1 cellular context compared by ENCODE assay signal in the genomic region with DNA sequence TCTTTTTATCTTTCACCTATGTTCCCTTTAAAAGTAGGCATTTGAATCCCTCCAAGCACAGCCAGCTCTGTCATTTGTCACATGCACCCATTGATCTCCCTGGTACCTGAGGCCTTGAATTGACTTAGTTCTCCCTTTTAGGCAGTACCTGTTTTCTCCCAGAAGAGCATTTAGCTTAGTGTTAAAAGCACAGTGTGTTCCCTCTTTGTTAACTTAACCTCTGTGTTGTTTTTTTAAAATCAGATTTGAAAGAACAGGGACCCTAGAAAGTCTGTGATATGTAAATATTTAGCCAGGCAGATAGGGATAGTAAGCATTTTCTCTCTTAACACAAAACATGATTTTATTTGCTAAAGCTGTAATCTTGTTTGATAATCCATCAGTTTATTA.
TF ChIP-seq lines count a peak whose summit lies in the region.

No MANE protein-coding gene starts in this region.

TF ChIP-seq in HepG2, 621 proteins besides CTCF, POLR2A, EP300 and RAD21 (continued from another document and continues in another):
- TF ChIP-seq, protein P1, sequence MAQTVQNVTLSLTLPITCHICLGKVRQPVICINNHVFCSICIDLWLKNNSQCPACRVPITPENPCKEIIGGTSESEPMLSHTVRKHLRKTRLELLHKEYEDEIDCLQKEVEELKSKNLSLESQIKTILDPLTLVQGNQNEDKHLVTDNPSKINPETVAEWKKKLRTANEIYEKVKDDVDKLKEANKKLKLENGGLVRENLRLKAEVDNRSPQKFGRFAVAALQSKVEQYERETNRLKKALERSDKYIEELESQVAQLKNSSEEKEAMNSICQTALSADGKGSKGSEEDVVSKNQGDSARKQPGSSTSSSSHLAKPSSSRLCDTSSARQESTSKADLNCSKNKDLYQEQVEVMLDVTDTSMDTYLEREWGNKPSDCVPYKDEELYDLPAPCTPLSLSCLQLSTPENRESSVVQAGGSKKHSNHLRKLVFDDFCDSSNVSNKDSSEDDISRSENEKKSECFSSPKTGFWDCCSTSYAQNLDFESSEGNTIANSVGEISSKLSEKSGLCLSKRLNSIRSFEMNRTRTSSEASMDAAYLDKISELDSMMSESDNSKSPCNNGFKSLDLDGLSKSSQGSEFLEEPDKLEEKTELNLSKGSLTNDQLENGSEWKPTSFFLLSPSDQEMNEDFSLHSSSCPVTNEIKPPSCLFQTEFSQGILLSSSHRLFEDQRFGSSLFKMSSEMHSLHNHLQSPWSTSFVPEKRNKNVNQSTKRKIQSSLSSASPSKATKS (CRISPR knock-in tag; IDR thresholded peaks at IDR 0.05): no peak
- no peak for TF ChIP-seq ZNF253 (CRISPR knock-in tag; IDR thresholded peaks at IDR 0.05; ENCODE audit: borderline replicate concordance)
- TF ChIP-seq HNF4A (CRISPR knock-in tag; IDR thresholded peaks at IDR 0.05): peak; percentile 30; the same call in 1 of the 2 replicates
- peak; percentile 58; the same call in 1 of the 2 replicates for TF ChIP-seq PHF21A (CRISPR knock-in tag; IDR thresholded peaks at IDR 0.05)
- TF ChIP-seq CREB1 (IDR thresholded peaks at IDR 0.05): no peak
- TF ChIP-seq CREB1 (CRISPR knock-in tag; IDR thresholded peaks at IDR 0.05): peak; percentile 42; the same call in 1 of the 2 replicates
- no peak for TF ChIP-seq ZBTB21 (CRISPR knock-in tag; IDR thresholded peaks at IDR 0.05)
- TF ChIP-seq FOXP1 (IDR thresholded peaks at IDR 0.05): no peak
- TF ChIP-seq FOXP1 (CRISPR knock-in tag; IDR thresholded peaks at IDR 0.05): peak; percentile 51
- no peak for TF ChIP-seq NCOA1 (CRISPR knock-in tag; IDR thresholded peaks at IDR 0.05)
- no peak for TF ChIP-seq ZNF879 (CRISPR knock-in tag; IDR thresholded peaks at IDR 0.05)
- 0 out of 2 replicates have a peak, but pooled peaks have one; percentile 34 for TF ChIP-seq DPF2 (CRISPR knock-in tag; IDR thresholded peaks at IDR 0.05; ENCODE audit: borderline replicate concordance, low read depth)
- no peak for TF ChIP-seq HOXA5 (CRISPR knock-in tag; IDR thresholded peaks at IDR 0.05)
- TF ChIP-seq, protein P2, sequence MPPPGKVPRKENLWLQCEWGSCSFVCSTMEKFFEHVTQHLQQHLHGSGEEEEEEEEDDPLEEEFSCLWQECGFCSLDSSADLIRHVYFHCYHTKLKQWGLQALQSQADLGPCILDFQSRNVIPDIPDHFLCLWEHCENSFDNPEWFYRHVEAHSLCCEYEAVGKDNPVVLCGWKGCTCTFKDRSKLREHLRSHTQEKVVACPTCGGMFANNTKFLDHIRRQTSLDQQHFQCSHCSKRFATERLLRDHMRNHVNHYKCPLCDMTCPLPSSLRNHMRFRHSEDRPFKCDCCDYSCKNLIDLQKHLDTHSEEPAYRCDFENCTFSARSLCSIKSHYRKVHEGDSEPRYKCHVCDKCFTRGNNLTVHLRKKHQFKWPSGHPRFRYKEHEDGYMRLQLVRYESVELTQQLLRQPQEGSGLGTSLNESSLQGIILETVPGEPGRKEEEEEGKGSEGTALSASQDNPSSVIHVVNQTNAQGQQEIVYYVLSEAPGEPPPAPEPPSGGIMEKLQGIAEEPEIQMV (CRISPR knock-in tag; IDR thresholded peaks at IDR 0.05; ENCODE audit: low read depth): no peak
- TF ChIP-seq SNAPC2 (CRISPR knock-in tag; IDR thresholded peaks at IDR 0.05): 0 out of 2 replicates have a peak, but pooled peaks have one; percentile 22
- TF ChIP-seq SOX13 (IDR thresholded peaks at IDR 0.05): 0 out of 2 replicates have a peak, but pooled peaks have one; percentile 22
- peak in 1 of 2 experiments; percentile 80; a peak in 2 of 4 replicates for TF ChIP-seq SOX13 (CRISPR knock-in tag; conservative IDR thresholded peaks at IDR 0.05 in 1 of 2, IDR thresholded peaks at IDR 0.05 in 1 of 2)
- TF ChIP-seq BCL6 (CRISPR knock-in tag; IDR thresholded peaks at IDR 0.05): peak; percentile 95
- TF ChIP-seq NCOA2 (CRISPR knock-in tag; IDR thresholded peaks at IDR 0.05): peak; percentile 66; the same call in 1 of the 2 replicates
- TF ChIP-seq, protein P3, sequence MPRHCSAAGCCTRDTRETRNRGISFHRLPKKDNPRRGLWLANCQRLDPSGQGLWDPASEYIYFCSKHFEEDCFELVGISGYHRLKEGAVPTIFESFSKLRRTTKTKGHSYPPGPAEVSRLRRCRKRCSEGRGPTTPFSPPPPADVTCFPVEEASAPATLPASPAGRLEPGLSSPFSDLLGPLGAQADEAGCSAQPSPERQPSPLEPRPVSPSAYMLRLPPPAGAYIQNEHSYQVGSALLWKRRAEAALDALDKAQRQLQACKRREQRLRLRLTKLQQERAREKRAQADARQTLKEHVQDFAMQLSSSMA (CRISPR knock-in tag; IDR thresholded peaks at IDR 0.05): no peak
- TF ChIP-seq ZNF264 (CRISPR knock-in tag; IDR thresholded peaks at IDR 0.05): no peak
- TF ChIP-seq, protein P4, sequence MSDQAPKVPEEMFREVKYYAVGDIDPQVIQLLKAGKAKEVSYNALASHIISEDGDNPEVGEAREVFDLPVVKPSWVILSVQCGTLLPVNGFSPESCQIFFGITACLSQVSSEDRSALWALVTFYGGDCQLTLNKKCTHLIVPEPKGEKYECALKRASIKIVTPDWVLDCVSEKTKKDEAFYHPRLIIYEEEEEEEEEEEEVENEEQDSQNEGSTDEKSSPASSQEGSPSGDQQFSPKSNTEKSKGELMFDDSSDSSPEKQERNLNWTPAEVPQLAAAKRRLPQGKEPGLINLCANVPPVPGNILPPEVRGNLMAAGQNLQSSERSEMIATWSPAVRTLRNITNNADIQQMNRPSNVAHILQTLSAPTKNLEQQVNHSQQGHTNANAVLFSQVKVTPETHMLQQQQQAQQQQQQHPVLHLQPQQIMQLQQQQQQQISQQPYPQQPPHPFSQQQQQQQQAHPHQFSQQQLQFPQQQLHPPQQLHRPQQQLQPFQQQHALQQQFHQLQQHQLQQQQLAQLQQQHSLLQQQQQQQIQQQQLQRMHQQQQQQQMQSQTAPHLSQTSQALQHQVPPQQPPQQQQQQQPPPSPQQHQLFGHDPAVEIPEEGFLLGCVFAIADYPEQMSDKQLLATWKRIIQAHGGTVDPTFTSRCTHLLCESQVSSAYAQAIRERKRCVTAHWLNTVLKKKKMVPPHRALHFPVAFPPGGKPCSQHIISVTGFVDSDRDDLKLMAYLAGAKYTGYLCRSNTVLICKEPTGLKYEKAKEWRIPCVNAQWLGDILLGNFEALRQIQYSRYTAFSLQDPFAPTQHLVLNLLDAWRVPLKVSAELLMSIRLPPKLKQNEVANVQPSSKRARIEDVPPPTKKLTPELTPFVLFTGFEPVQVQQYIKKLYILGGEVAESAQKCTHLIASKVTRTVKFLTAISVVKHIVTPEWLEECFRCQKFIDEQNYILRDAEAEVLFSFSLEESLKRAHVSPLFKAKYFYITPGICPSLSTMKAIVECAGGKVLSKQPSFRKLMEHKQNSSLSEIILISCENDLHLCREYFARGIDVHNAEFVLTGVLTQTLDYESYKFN (CRISPR knock-in tag; conservative IDR thresholded peaks at IDR 0.05): peak; percentile 82
- TF ChIP-seq, protein P5, sequence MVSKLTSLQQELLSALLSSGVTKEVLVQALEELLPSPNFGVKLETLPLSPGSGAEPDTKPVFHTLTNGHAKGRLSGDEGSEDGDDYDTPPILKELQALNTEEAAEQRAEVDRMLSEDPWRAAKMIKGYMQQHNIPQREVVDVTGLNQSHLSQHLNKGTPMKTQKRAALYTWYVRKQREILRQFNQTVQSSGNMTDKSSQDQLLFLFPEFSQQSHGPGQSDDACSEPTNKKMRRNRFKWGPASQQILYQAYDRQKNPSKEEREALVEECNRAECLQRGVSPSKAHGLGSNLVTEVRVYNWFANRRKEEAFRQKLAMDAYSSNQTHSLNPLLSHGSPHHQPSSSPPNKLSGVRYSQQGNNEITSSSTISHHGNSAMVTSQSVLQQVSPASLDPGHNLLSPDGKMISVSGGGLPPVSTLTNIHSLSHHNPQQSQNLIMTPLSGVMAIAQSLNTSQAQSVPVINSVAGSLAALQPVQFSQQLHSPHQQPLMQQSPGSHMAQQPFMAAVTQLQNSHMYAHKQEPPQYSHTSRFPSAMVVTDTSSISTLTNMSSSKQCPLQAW (CRISPR knock-in tag; IDR thresholded peaks at IDR 0.05): 0 out of 2 replicates have a peak, but pooled peaks have one; percentile 38
- peak; percentile 90 for TF ChIP-seq ISL2 (CRISPR knock-in tag; IDR thresholded peaks at IDR 0.05)
- no peak for TF ChIP-seq ZNF34 (CRISPR knock-in tag; IDR thresholded peaks at IDR 0.05; ENCODE audit: borderline replicate concordance)
- TF ChIP-seq, protein P6, sequence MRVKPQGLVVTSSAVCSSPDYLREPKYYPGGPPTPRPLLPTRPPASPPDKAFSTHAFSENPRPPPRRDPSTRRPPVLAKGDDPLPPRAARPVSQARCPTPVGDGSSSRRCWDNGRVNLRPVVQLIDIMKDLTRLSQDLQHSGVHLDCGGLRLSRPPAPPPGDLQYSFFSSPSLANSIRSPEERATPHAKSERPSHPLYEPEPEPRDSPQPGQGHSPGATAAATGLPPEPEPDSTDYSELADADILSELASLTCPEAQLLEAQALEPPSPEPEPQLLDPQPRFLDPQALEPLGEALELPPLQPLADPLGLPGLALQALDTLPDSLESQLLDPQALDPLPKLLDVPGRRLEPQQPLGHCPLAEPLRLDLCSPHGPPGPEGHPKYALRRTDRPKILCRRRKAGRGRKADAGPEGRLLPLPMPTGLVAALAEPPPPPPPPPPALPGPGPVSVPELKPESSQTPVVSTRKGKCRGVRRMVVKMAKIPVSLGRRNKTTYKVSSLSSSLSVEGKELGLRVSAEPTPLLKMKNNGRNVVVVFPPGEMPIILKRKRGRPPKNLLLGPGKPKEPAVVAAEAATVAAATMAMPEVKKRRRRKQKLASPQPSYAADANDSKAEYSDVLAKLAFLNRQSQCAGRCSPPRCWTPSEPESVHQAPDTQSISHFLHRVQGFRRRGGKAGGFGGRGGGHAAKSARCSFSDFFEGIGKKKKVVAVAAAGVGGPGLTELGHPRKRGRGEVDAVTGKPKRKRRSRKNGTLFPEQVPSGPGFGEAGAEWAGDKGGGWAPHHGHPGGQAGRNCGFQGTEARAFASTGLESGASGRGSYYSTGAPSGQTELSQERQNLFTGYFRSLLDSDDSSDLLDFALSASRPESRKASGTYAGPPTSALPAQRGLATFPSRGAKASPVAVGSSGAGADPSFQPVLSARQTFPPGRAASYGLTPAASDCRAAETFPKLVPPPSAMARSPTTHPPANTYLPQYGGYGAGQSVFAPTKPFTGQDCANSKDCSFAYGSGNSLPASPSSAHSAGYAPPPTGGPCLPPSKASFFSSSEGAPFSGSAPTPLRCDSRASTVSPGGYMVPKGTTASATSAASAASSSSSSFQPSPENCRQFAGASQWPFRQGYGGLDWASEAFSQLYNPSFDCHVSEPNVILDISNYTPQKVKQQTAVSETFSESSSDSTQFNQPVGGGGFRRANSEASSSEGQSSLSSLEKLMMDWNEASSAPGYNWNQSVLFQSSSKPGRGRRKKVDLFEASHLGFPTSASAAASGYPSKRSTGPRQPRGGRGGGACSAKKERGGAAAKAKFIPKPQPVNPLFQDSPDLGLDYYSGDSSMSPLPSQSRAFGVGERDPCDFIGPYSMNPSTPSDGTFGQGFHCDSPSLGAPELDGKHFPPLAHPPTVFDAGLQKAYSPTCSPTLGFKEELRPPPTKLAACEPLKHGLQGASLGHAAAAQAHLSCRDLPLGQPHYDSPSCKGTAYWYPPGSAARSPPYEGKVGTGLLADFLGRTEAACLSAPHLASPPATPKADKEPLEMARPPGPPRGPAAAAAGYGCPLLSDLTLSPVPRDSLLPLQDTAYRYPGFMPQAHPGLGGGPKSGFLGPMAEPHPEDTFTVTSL (CRISPR knock-in tag; IDR thresholded peaks at IDR 0.05; ENCODE audit: borderline replicate concordance): peak; percentile 70; the same call in 1 of the 2 replicates
- no peak for TF ChIP-seq KDM3A (CRISPR knock-in tag; IDR thresholded peaks at IDR 0.05; ENCODE audit: low read depth)
- peak; percentile 69 for TF ChIP-seq HDAC1 (CRISPR knock-in tag; IDR thresholded peaks at IDR 0.05)
- TF ChIP-seq SMARCC2 (IDR thresholded peaks at IDR 0.05): no peak
- no peak for TF ChIP-seq JUN (CRISPR knock-in tag; IDR thresholded peaks at IDR 0.05)
- no peak for TF ChIP-seq LCORL (IDR thresholded peaks at IDR 0.05)
- peak; percentile 83 for TF ChIP-seq LCORL (CRISPR knock-in tag; IDR thresholded peaks at IDR 0.05)
- TF ChIP-seq, protein P7, sequence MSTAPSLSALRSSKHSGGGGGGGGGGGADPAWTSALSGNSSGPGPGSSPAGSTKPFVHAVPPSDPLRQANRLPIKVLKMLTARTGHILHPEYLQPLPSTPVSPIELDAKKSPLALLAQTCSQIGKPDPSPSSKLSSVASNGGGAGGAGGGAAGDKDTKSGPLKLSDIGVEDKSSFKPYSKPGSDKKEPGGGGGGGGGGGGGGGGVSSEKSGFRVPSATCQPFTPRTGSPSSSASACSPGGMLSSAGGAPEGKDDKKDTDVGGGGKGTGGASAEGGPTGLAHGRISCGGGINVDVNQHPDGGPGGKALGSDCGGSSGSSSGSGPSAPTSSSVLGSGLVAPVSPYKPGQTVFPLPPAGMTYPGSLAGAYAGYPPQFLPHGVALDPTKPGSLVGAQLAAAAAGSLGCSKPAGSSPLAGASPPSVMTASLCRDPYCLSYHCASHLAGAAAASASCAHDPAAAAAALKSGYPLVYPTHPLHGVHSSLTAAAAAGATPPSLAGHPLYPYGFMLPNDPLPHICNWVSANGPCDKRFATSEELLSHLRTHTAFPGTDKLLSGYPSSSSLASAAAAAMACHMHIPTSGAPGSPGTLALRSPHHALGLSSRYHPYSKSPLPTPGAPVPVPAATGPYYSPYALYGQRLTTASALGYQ (CRISPR knock-in tag; IDR thresholded peaks at IDR 0.05): peak; percentile 92
- TF ChIP-seq SAP130 (CRISPR knock-in tag; IDR thresholded peaks at IDR 0.05; ENCODE audit: low read depth): peak; percentile 56
- TF ChIP-seq, protein P8, sequence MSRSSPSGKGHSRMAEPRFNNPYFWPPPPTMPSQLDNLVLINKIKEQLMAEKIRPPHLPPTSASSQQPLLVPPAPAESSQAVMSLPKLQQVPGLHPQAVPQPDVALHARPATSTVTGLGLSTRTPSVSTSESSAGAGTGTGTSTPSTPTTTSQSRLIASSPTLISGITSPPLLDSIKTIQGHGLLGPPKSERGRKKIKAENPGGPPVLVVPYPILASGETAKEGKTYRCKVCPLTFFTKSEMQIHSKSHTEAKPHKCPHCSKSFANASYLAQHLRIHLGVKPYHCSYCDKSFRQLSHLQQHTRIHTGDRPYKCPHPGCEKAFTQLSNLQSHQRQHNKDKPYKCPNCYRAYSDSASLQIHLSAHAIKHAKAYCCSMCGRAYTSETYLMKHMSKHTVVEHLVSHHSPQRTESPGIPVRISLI (CRISPR knock-in tag; IDR thresholded peaks at IDR 0.05; ENCODE audit: borderline replicate concordance): peak; percentile 77; the same call in 1 of the 2 replicates
- TF ChIP-seq PAWR (CRISPR knock-in tag; IDR thresholded peaks at IDR 0.05; ENCODE audit: borderline replicate concordance): no peak
- no peak for TF ChIP-seq ZMAT3 (CRISPR knock-in tag; conservative IDR thresholded peaks at IDR 0.05)
- TF ChIP-seq, protein P9, sequence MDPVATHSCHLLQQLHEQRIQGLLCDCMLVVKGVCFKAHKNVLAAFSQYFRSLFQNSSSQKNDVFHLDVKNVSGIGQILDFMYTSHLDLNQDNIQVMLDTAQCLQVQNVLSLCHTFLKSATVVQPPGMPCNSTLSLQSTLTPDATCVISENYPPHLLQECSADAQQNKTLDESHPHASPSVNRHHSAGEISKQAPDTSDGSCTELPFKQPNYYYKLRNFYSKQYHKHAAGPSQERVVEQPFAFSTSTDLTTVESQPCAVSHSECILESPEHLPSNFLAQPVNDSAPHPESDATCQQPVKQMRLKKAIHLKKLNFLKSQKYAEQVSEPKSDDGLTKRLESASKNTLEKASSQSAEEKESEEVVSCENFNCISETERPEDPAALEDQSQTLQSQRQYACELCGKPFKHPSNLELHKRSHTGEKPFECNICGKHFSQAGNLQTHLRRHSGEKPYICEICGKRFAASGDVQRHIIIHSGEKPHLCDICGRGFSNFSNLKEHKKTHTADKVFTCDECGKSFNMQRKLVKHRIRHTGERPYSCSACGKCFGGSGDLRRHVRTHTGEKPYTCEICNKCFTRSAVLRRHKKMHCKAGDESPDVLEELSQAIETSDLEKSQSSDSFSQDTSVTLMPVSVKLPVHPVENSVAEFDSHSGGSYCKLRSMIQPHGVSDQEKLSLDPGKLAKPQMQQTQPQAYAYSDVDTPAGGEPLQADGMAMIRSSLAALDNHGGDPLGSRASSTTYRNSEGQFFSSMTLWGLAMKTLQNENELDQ (CRISPR knock-in tag; IDR thresholded peaks at IDR 0.05; ENCODE audit: borderline replicate concordance): no peak
